20 cellular contexts compared by ENCODE assay signal in the genomic region with DNA sequence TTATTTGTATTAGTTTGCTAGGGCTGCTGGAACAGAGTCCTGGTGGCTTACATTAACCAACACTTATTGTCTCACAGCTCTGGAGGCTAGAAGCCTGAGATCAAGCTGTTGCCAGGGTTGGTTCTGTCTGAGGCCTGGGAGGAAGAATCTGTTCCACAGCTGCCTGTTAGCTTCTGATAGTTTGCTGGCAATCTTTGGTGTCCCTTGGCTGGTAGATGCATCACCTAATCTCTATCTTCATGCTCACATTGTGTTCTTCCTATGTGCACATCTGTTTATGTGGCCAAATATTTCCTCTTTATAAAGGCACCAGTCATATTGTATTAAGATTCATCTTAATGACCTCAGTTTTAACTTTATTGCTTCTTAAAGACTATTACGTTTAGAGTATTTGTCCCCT.
"Had no signal": no experiment of that assay in that cellular context is flagged by ENCODE, and none has a peak within 500 bp of the region (broad histone marks: within the 10 kb centered on the region; RNA-seq: fewer than 3 reads in every experiment).

No MANE protein-coding gene starts in this region.

- H3K4me3 ChIP-seq: dorsolateral prefrontal cortex, esophagus muscularis mucosa, gastroesophageal sphincter, thoracic aorta had no signal

- ATAC-seq: activated CD8-positive, alpha-beta T cell treated with anti-CD3 and anti-CD28 coated beads, Interleukin-2, amount 10 ng/mL, durations not matched to agents 7 days and 5 days; activated T-helper 17 cell treated with anti-CD3 and anti-CD28 coated beads, Interleukin-2, amount 50 U/mL, for 72 hours; effector memory CD8-positive, alpha-beta T cell; gastroesophageal sphincter; natural killer cell had no signal

- H3K36me3 ChIP-seq: esophagus muscularis mucosa, gastroesophageal sphincter, thoracic aorta had no signal

- DNase-seq: activated CD4-positive, alpha-beta T cell treated with anti-CD3 and anti-CD28 coated beads for 1 hour; activated CD4-positive, alpha-beta T cell treated with anti-CD3 and anti-CD28 coated beads, Interleukin-2, amount 50 U/mL, for 1 hour; activated CD8-positive, alpha-beta T cell treated with anti-CD3 and anti-CD28 coated beads, Interleukin-2, amount 10 ng/mL, durations not matched to agents 7 days and 5 days; activated naive CD4-positive, alpha-beta T cell; activated T-cell treated with anti-CD3 and anti-CD28 coated beads, Interleukin-2, amount 50 U/mL, for 24 hours; dorsolateral prefrontal cortex; effector memory CD8-positive, alpha-beta T cell; head of caudate nucleus; midbrain; natural killer cell; stimulated activated CD4-positive, alpha-beta T cell treated with anti-CD3 and anti-CD28 coated beads, Interleukin-4, amount 100 ng/mL, for 1 hour; stimulated activated naive CD4-positive, alpha-beta T cell treated with Interleukin-2 at 50 U/mL for 16 hours had no signal

- H3K27me3 ChIP-seq: dorsolateral prefrontal cortex, esophagus muscularis mucosa had no signal

- FAIRE-seq: astrocyte, colon, endothelial cell of umbilical vein, islet of Langerhans had no signal

- H3K4me1 ChIP-seq: esophagus muscularis mucosa, gastroesophageal sphincter had no signal

- H3K27ac ChIP-seq: dorsolateral prefrontal cortex, esophagus muscularis mucosa, gastroesophageal sphincter, thoracic aorta had no signal

- H3K9me3 ChIP-seq: esophagus muscularis mucosa, gastroesophageal sphincter, thoracic aorta had no signal
